ENCODE assay signal across 8 cellular contexts in the genomic region with DNA sequence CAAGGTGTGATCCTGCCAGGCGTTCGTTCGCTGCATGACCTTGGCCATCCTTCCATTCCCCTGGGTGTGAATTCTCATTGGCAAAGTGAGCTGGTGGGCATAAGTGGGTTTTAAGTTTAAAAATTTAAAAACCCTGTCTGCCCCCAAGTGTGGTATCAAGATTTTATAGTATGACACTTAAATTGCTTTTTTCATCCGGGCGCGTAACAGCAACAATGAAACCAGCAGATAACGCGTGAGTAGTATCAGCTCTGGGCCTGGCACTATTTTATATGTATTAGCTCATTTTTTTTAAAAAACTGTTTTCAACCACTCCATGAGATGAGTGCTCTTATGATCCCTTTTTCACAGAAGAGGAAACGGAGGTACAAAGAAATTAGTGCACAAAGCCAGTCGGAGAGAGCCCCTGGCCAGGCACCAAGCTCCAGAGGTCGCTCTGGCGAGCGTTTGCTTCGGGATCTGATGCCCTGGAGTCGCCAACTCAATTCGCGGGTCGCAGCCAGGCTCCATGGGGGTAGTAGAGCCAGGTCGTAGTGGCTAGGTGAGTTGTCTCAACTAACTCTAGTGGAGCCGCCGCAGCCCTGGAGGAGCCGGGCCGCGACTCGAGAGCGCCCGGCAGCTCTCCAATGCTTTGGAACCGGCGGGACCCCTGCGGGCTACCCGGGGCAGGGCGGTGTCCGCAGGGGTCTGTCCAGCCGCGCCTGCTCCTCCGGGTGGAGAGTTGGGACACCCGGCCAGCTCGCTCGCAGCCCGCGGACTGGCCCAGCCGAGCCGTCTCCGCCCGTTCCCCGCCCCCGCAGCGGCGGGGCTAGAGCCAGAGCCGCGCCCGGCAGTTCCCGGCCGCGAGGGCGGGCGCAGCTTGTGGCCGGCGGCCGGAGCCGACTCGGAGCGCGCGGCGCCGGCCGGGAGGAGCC. TPM values are rescaled to one million over a fixed set of nuclear protein-coding genes. Genes with fewer than 3 reads are reported as not detected.
DNase-seq lines count a peak whose midpoint lies in the region; TF ChIP-seq lines count a peak whose summit lies in the region.

A gene with protein sequence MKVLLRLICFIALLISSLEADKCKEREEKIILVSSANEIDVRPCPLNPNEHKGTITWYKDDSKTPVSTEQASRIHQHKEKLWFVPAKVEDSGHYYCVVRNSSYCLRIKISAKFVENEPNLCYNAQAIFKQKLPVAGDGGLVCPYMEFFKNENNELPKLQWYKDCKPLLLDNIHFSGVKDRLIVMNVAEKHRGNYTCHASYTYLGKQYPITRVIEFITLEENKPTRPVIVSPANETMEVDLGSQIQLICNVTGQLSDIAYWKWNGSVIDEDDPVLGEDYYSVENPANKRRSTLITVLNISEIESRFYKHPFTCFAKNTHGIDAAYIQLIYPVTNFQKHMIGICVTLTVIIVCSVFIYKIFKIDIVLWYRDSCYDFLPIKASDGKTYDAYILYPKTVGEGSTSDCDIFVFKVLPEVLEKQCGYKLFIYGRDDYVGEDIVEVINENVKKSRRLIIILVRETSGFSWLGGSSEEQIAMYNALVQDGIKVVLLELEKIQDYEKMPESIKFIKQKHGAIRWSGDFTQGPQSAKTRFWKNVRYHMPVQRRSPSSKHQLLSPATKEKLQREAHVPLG (plus strand): TSS at position 832 of the 914 bp plus-strand sequence. CDS start 14,979 bp downstream, outside the sequence.

- no CpG with 5 or more reads among the region's 68 CpGs for WGBS in iPS DF 6.9 (ENCODE audit: insufficient coverage, insufficient read length)

- peaks cover 10% of the 10 kb centered on the region for H3K36me3 Mint-ChIP-seq in brain

- no peak for TF ChIP-seq CTCF in brain (conservative IDR thresholded peaks at IDR 0.05)

- H3K9me3 ChIP-seq in iPS DF 6.9 (ENCODE audit: control insufficient read depth, insufficient read depth, low read length) (no peaks in the 10 kb centered on the region), HAP-1 (no peaks in the 10 kb centered on the region)

- H3K4me3 Mint-ChIP-seq in brain, result peak within 1 kb of the TSS; percentile 76 to 90 (median 83)

- in situ Hi-C loops in HAP-1 (cut with MboI; ENCODE audit: low sequenced_read_pairs), result no loop called here

- DNase-seq in DMS53 treated with DMSO at 0.1 percent for 48 hours (lab: John Stamatoyannopoulos, UW; ENCODE audit: unreplicated experiment), result peak; percentile 48
- DNase-seq in HuH-7.5 (ENCODE audit: low spot score), result peak; percentile 75
- no peak for DNase-seq in iPS DF 6.9 (ENCODE audit: low read depth, low spot score)
- DNase-seq in retina, result peak; percentile 69
- DNase-seq in NCI-H526 treated with DMSO at 0.1 percent for 48 hours (lab: John Stamatoyannopoulos, UW), result no peak
- DNase-seq in HAP-1 (ENCODE audit: low spot score in 2 of 2), result no peak
- DNase-seq in stimulated activated CD4-positive, alpha-beta T cell treated with anti-CD3 and anti-CD28 coated beads, Interleukin-4, amount 100 ng/mL, for 24 hours, result no peak

- no peaks in the 10 kb centered on the region for H3K36me3 ChIP-seq in iPS DF 6.9 (ENCODE audit: control insufficient read depth, insufficient read depth, low read length)
- no peaks in the 10 kb centered on the region for H3K36me3 ChIP-seq in HAP-1 (replicated peaks)

- no peaks in the 10 kb centered on the region for H3K4me1 ChIP-seq in iPS DF 6.9 (ENCODE audit: control insufficient read depth, insufficient read depth, low read length)
- H3K4me1 ChIP-seq in HAP-1, result no peaks in the 10 kb centered on the region

- peaks cover 8% of the 10 kb centered on the region for H3K27me3 ChIP-seq in iPS DF 6.9 (ENCODE audit: control insufficient read depth, insufficient read depth, low read length)
- H3K27me3 ChIP-seq in HAP-1 (ENCODE audit: low read depth), result no peaks in the 10 kb centered on the region

- peak within 1 kb of the TSS in 4 of 5 experiments; percentile 11 to 81 (median 76) for H3K27ac Mint-ChIP-seq in brain

- peaks cover 11 to 30% (median 25%) of the 10 kb centered on the region in 5 experiments for H3K9me3 Mint-ChIP-seq in brain

- no peak within 1 kb of the TSS for H3K27ac ChIP-seq in iPS DF 6.9 (ENCODE audit: low read length)

- peaks cover 24% of the 10 kb centered on the region for H3K4me1 Mint-ChIP-seq in brain

- H3K4me3 ChIP-seq in iPS DF 6.9 (ENCODE audit: low read length) (peak within 1 kb of the TSS; percentile 65), HAP-1 (no peak within 1 kb of the TSS)

- peaks cover 69% of the 10 kb centered on the region for H3K27me3 Mint-ChIP-seq in brain

RNA-seq across cellular contexts. Expression of the gene that starts here (rescaled TPM):
- polyA plus RNA-seq in brain (ENCODE audit: insufficient read depth, low read depth, low replicate concordance), result 1.7 TPM

Comparison
In these comparisons a context has a peak if more than half of its experiments do, and no peak if none do; other contexts are left out.
1. DNase-seq: peak in DMS53 treated with DMSO at 0.1 percent for 48 hours (single experiment), HuH-7.5 (single experiment) and retina (single experiment); none in iPS DF 6.9 (single experiment), NCI-H526 treated with DMSO at 0.1 percent for 48 hours (single experiment), HAP-1 (0 of 2) and stimulated activated CD4-positive, alpha-beta T cell treated with anti-CD3 and anti-CD28 coated beads, Interleukin-4, amount 100 ng/mL, for 24 hours (single experiment).